10 cellular contexts compared by ENCODE assay signal in genomic region chr12:108618953-108619274, GRCh38. TPM values are rescaled to one million over a fixed set of nuclear protein-coding genes. Genes with fewer than 3 reads are reported as not detected.
A peak's percentile ranks its signal among the peaks of the same experiment; 100 is the strongest.
DNase-seq lines count a peak whose midpoint lies in the region; ATAC-seq and TF ChIP-seq lines count a peak whose summit lies in the region.
"Not testable (repeated sequence)": the region's sequence is repeated elsewhere in the genome, so short reads cannot be mapped to it uniquely, and the experiment has no call there.
"Had no signal": no experiment of that assay in that cellular context is flagged by ENCODE, and none has a peak within 500 bp of the region (broad histone marks: within the 10 kb centered on the region; RNA-seq: fewer than 3 reads in every experiment).

No MANE protein-coding gene starts in this region.

- POLR2A ChIA-PET in OCI-LY7 (lab: Charles Lee): interaction anchor here (0.6 to 7.5 kb wide), 5 partner anchors 16 to 96 kb away, joined by 3 to 85 read pairs (median 32); partner anchors contain the start of gene SELPLG
- POLR2A ChIA-PET in activated CD4-positive, alpha-beta memory T cell treated with anti-CD3 and anti-CD28 coated beads, Interleukin-2, amount 10 ng/mL, durations not matched to agents 7 days and 5 days (lab: Charles Lee): interaction anchor here (1.2 to 10.8 kb wide), 5 partner anchors 13 to 58 kb away, joined by 4 to 213 read pairs (median 31); partner anchors contain the start of genes ISCU, SART3 and SELPLG

- peaks cover 90% of the 10 kb centered on the region for H3K36me3 Mint-ChIP-seq in activated CD4-positive, alpha-beta memory T cell treated with anti-CD3 and anti-CD28 coated beads, Interleukin-2, amount 10 ng/mL, durations not matched to agents 7 days and 5 days (ENCODE audit: low read depth)
- peaks cover 15% of the 10 kb centered on the region for H3K36me3 Mint-ChIP-seq in activated naive CD4-positive, alpha-beta T cell treated with anti-CD3 and anti-CD28 coated beads, Interleukin-2, amount 50 U/mL, for 24 hours
- H3K36me3 Mint-ChIP-seq in naive B cell: peaks cover 18 to 27% of the 10 kb centered on the region in 2 donors
- peaks cover 74% of the 10 kb centered on the region for H3K36me3 Mint-ChIP-seq in stimulated activated effector memory CD8-positive, alpha-beta T cell treated with anti-CD3 and anti-CD28 coated beads, Interleukin-12 subunit alpha, Interleukin-12 subunit beta, amount 100 ng/mL, for 72 hours

- peak overlapping the region; percentile 68 for H3K27ac Mint-ChIP-seq in activated CD4-positive, alpha-beta memory T cell treated with anti-CD3 and anti-CD28 coated beads, Interleukin-2, amount 10 ng/mL, durations not matched to agents 7 days and 5 days
- H3K27ac Mint-ChIP-seq in activated naive CD4-positive, alpha-beta T cell treated with anti-CD3 and anti-CD28 coated beads, Interleukin-2, amount 50 U/mL, for 24 hours: peak overlapping the region; percentile 88
- peak overlapping the region in 5 of 6 donors; percentile 29 to 99 (median 88) for H3K27ac Mint-ChIP-seq in naive B cell
- peak overlapping the region; percentile 96 for H3K27ac Mint-ChIP-seq in stimulated activated effector memory CD8-positive, alpha-beta T cell treated with anti-CD3 and anti-CD28 coated beads, Interleukin-12 subunit alpha, Interleukin-12 subunit beta, amount 100 ng/mL, for 72 hours

- not testable (repeated sequence) for H2AFZ ChIP-seq in OCI-LY7 (ENCODE audit: low read length)

- peaks cover 16% of the 10 kb centered on the region for H3K9me3 Mint-ChIP-seq in activated CD4-positive, alpha-beta memory T cell treated with anti-CD3 and anti-CD28 coated beads, Interleukin-2, amount 10 ng/mL, durations not matched to agents 7 days and 5 days
- H3K9me3 Mint-ChIP-seq in activated naive CD4-positive, alpha-beta T cell treated with anti-CD3 and anti-CD28 coated beads, Interleukin-2, amount 50 U/mL, for 24 hours; naive B cell; stimulated activated effector memory CD8-positive, alpha-beta T cell treated with anti-CD3 and anti-CD28 coated beads, Interleukin-12 subunit alpha, Interleukin-12 subunit beta, amount 100 ng/mL, for 72 hours: not testable (repeated sequence)

- H3K4me2 ChIP-seq in OCI-LY7 (ENCODE audit: low read length): 0 out of 2 replicates have a peak overlapping the region, but pooled peaks have one; percentile 40

- not testable (repeated sequence) for H3K27me3 Mint-ChIP-seq in activated CD4-positive, alpha-beta memory T cell treated with anti-CD3 and anti-CD28 coated beads, Interleukin-2, amount 10 ng/mL, durations not matched to agents 7 days and 5 days; activated naive CD4-positive, alpha-beta T cell treated with anti-CD3 and anti-CD28 coated beads, Interleukin-2, amount 50 U/mL, for 24 hours; naive B cell

- peaks cover 12% of the 10 kb centered on the region for H3K9me3 ChIP-seq in OCI-LY7 (ENCODE audit: low read length)
- not testable (repeated sequence) for H3K9me3 ChIP-seq in effector memory CD4-positive, alpha-beta T cell (ENCODE audit: control insufficient read depth, low read length)

- not testable (repeated sequence) for H3K27ac ChIP-seq in OCI-LY7 (ENCODE audit: low read depth, low read length, poor library complexity, severe bottlenecking)
- peak overlapping the region; percentile 82 for H3K27ac ChIP-seq in effector memory CD4-positive, alpha-beta T cell (ENCODE audit: insufficient read depth, low read length, poor library complexity, severe bottlenecking)

- peak; percentile 41 for DNase-seq in DMS79 (lab: John Stamatoyannopoulos, UW)
- not testable (repeated sequence) for DNase-seq in OCI-LY7 (ENCODE audit: low spot score); activated CD4-positive, alpha-beta memory T cell treated with anti-CD3 and anti-CD28 coated beads, Interleukin-2, amount 10 ng/mL, durations not matched to agents 7 days and 5 days; effector memory CD4-positive, alpha-beta T cell; naive B cell; stimulated activated effector memory CD8-positive, alpha-beta T cell treated with anti-CD3 and anti-CD28 coated beads, Interleukin-12 subunit alpha, Interleukin-12 subunit beta, amount 100 ng/mL, for 72 hours (ENCODE audit: low spot score in 2 of 2)

- H3K4me3 Mint-ChIP-seq in activated CD4-positive, alpha-beta memory T cell treated with anti-CD3 and anti-CD28 coated beads, Interleukin-2, amount 10 ng/mL, durations not matched to agents 7 days and 5 days; activated naive CD4-positive, alpha-beta T cell treated with anti-CD3 and anti-CD28 coated beads, Interleukin-2, amount 50 U/mL, for 24 hours; stimulated activated effector memory CD8-positive, alpha-beta T cell treated with anti-CD3 and anti-CD28 coated beads, Interleukin-12 subunit alpha, Interleukin-12 subunit beta, amount 100 ng/mL, for 72 hours: not testable (repeated sequence)
- peak overlapping the region in 2 of 8 donors; percentile 13 to 65 for H3K4me3 Mint-ChIP-seq in naive B cell

- not testable (repeated sequence) for H4K20me1 ChIP-seq in OCI-LY7 (ENCODE audit: insufficient read depth, low read length)

- not testable (repeated sequence) for H3K9me2 ChIP-seq in OCI-LY7 (ENCODE audit: insufficient read depth, low read length)

- H3K4me1 Mint-ChIP-seq in activated CD4-positive, alpha-beta memory T cell treated with anti-CD3 and anti-CD28 coated beads, Interleukin-2, amount 10 ng/mL, durations not matched to agents 7 days and 5 days: peaks cover 85% of the 10 kb centered on the region
- peaks cover 56% of the 10 kb centered on the region for H3K4me1 Mint-ChIP-seq in activated naive CD4-positive, alpha-beta T cell treated with anti-CD3 and anti-CD28 coated beads, Interleukin-2, amount 50 U/mL, for 24 hours
- peaks cover 50 to 81% (median 55%) of the 10 kb centered on the region in 3 donors for H3K4me1 Mint-ChIP-seq in naive B cell
- peaks cover 77% of the 10 kb centered on the region for H3K4me1 Mint-ChIP-seq in stimulated activated effector memory CD8-positive, alpha-beta T cell treated with anti-CD3 and anti-CD28 coated beads, Interleukin-12 subunit alpha, Interleukin-12 subunit beta, amount 100 ng/mL, for 72 hours

- TF ChIP-seq CTCF in OCI-LY7 (conservative IDR thresholded peaks at IDR 0.05; ENCODE audit: low read length): not testable (repeated sequence)

- H3K4me1 ChIP-seq in OCI-LY7 (ENCODE audit: insufficient read depth, low read length, poor library complexity, severe bottlenecking): peaks cover 37% of the 10 kb centered on the region
- H3K4me1 ChIP-seq in effector memory CD4-positive, alpha-beta T cell (ENCODE audit: control insufficient read depth, insufficient read depth, low read length, poor library complexity, severe bottlenecking): peaks cover 37% of the 10 kb centered on the region

- H3K27me3 ChIP-seq in effector memory CD4-positive, alpha-beta T cell (replicated peaks; ENCODE audit: control insufficient read depth, insufficient read depth, low read length, poor library complexity, severe bottlenecking): not testable (repeated sequence)

- not testable (repeated sequence) for H3K79me2 ChIP-seq in OCI-LY7 (ENCODE audit: insufficient read depth, low read depth, low read length)

- not testable (repeated sequence) for BruUV-seq in OCI-LY7 (replicated peaks; lab: Mats Ljungman, UMichigan)

- intact Hi-C loops in OCI-LY7 (cut with micrococcal nuclease; ENCODE audit: unreplicated experiment): loop anchor here (1.0 to 5.0 kb wide), 4 partner anchors 14 to 102 kb away; partner anchors contain the start of genes FICD and SELPLG

- CTCF ChIA-PET in OCI-LY7 (lab: Charles Lee; ENCODE audit: unreplicated experiment): interaction anchor here (1.1 to 3.0 kb wide), 6 partner anchors 16 to 55 kb away, joined by 4 to 18 read pairs (median 4); partner anchors contain the start of gene SELPLG
- CTCF ChIA-PET in activated CD4-positive, alpha-beta memory T cell treated with anti-CD3 and anti-CD28 coated beads, Interleukin-2, amount 10 ng/mL, durations not matched to agents 7 days and 5 days (lab: Charles Lee): interaction anchor here (0.6 to 8.6 kb wide), 22 partner anchors 10 to 761 kb away, joined by 3 to 215 read pairs (median 8); partner anchors contain the start of genes ALKBH2, ISCU, SART3 and SELPLG

- H3K4me3 ChIP-seq in OCI-LY7 (ENCODE audit: low read depth, low read length, poor library complexity, severe bottlenecking); effector memory CD4-positive, alpha-beta T cell (ENCODE audit: insufficient read depth, low read depth, low read length, poor library complexity, severe bottlenecking): not testable (repeated sequence)

- not testable (repeated sequence) for ATAC-seq in naive B cell (ENCODE audit: low read depth in 2 of 2); stimulated activated effector memory CD8-positive, alpha-beta T cell treated with anti-CD3 and anti-CD28 coated beads, Interleukin-12 subunit alpha, Interleukin-12 subunit beta, amount 100 ng/mL, for 72 hours

- H3K36me3 ChIP-seq in OCI-LY7 (ENCODE audit: insufficient read depth, low read length): peaks cover 26% of the 10 kb centered on the region
- H3K36me3 ChIP-seq in effector memory CD4-positive, alpha-beta T cell (ENCODE audit: control insufficient read depth, insufficient read depth, low read length): peaks cover 36% of the 10 kb centered on the region

RNA-seq across cellular contexts. Expression of gene SELPLG, which starts 14.8 kb away (rescaled TPM):
- 16.9 and 20.0 TPM in 2 replicates for total RNA-seq in OCI-LY7 (2014; rRNA removed; shearing (Covaris generic))
- total RNA-seq in OCI-LY7 (2022): 21.0 and 25.3 TPM in 2 replicates
- total RNA-seq in activated CD4-positive, alpha-beta memory T cell treated with anti-CD3 and anti-CD28 coated beads, Interleukin-2, amount 10 ng/mL, durations not matched to agents 7 days and 5 days: 100 to 1,000 TPM; 289 to 301 TPM
- polyA plus RNA-seq in naive B cell (ENCODE audit: low read depth in 6 of 6): 10 to 100 TPM; 28.4 to 56.4 (median 36.0) TPM
- total RNA-seq: HT-29 had no signal

RNA-seq across cellular contexts. Expression of gene TMEM119, which starts 21.0 kb away (rescaled TPM):
- not detected in 2 replicates for total RNA-seq in OCI-LY7 (2014; rRNA removed; shearing (Covaris generic))
- not detected in 2 replicates for total RNA-seq in OCI-LY7 (2022)
- total RNA-seq in activated CD4-positive, alpha-beta memory T cell treated with anti-CD3 and anti-CD28 coated beads, Interleukin-2, amount 10 ng/mL, durations not matched to agents 7 days and 5 days: 1 to 10 TPM in 1 of 2 experiments, under 1 TPM in 1; 0.80 to 1.0 TPM
- not detected for polyA plus RNA-seq in naive B cell (ENCODE audit: low read depth in 6 of 6)
- total RNA-seq: Calu3, HT-29, PC-9 had no signal

RNA-seq across cellular contexts. Expression of gene ISCU, which starts 56.5 kb away (rescaled TPM):
- 137 and 146 TPM in 2 replicates for total RNA-seq in OCI-LY7 (2014; rRNA removed; shearing (Covaris generic))
- 123 and 130 TPM in 2 replicates for total RNA-seq in OCI-LY7 (2022)
- 10 to 100 TPM; 69.9 to 74.1 TPM for total RNA-seq in activated CD4-positive, alpha-beta memory T cell treated with anti-CD3 and anti-CD28 coated beads, Interleukin-2, amount 10 ng/mL, durations not matched to agents 7 days and 5 days
- 100 to 1,000 TPM; 316 to 418 (median 365) TPM for polyA plus RNA-seq in naive B cell (ENCODE audit: low read depth in 6 of 6)

RNA-seq across cellular contexts. Expression of gene SART3, which starts 57.9 kb away (rescaled TPM):
- total RNA-seq in OCI-LY7 (2014; rRNA removed; shearing (Covaris generic)): 211 and 238 TPM in 2 replicates
- total RNA-seq in OCI-LY7 (2022): 130 and 143 TPM in 2 replicates
- 10 to 100 TPM; 68.9 to 70.3 TPM for total RNA-seq in activated CD4-positive, alpha-beta memory T cell treated with anti-CD3 and anti-CD28 coated beads, Interleukin-2, amount 10 ng/mL, durations not matched to agents 7 days and 5 days
- 10 to 100 TPM; 24.7 to 57.9 (median 36.4) TPM for polyA plus RNA-seq in naive B cell (ENCODE audit: low read depth in 6 of 6)

Comparison
In these comparisons a context has a peak if more than half of its experiments do, and no peak if none do; other contexts are left out.
1. RNA of gene SELPLG, which starts 14.8 kb away (total RNA-seq): 289 to 301 TPM in activated CD4-positive, alpha-beta memory T cell treated with anti-CD3 and anti-CD28 coated beads, Interleukin-2, amount 10 ng/mL, durations not matched to agents 7 days and 5 days; 16.9 to 25.3 TPM in OCI-LY7; every median in the first group is over 10 times any median in the second.
2. Peak in every context shown above with its lines, with median percentiles within 50 percentile points of each other: H3K27ac Mint-ChIP-seq.